Comparison of ENCODE assay signal across 24 cellular contexts in the genomic region with DNA sequence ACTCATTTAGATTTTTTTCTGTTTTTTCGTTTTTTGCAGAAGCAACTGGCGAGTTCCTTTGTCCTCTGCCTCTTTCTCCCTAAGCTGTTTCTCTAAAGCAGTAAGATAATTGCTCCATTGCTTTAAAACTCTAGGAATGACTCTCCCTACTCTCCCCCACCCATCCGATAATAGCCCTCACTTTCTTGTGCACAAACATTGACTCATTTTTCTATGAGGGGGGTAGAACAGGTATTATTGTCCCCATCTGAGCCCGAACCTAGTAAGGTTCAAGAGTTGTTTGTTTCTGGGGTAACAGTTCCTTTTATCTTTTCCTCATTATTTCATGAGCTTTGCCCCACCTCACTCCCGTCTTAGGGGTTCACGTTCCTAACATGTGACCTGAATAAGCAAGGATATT.
"Had no signal": no experiment of that assay in that cellular context is flagged by ENCODE, and none has a peak within 500 bp of the region (broad histone marks: within the 10 kb centered on the region; RNA-seq: fewer than 3 reads in every experiment).

No MANE protein-coding gene starts in this region.

- H3K4me3 ChIP-seq: dorsolateral prefrontal cortex, esophagus squamous epithelium, gastrocnemius medialis, ovary, prostate gland, right atrium auricular region, vagina had no signal

- H3K4me1 ChIP-seq: prostate gland had no signal

- DNase-seq: activated CD4-positive, alpha-beta T cell treated with anti-CD3 and anti-CD28 coated beads, Interleukin-2, amount 10 ng/mL, durations not matched to agents 7 days and 5 days; activated CD4-positive, CD25-positive, alpha-beta regulatory T cell treated with anti-CD3 and anti-CD28 coated beads, Interleukin-2, amount 50 U/mL, for 72 hours; activated CD8-positive, alpha-beta memory T cell treated with anti-CD3 and anti-CD28 coated beads, Interleukin-2, amount 10 ng/mL, durations not matched to agents 7 days and 5 days; activated CD8-positive, alpha-beta T cell treated with anti-CD3 and anti-CD28 coated beads for 36 hours; activated gamma-delta T cell treated with Interleukin-2 at 50 U/mL for 16 hours; activated T-cell treated with anti-CD3 and anti-CD28 coated beads for 4 hours; brain microvascular endothelial cell; dorsolateral prefrontal cortex; effector memory CD8-positive, alpha-beta T cell; esophagus squamous epithelium; gastrocnemius medialis; hypothalamus; left cardiac atrium; mesenchymal stem cell; naive thymus-derived CD4-positive, alpha-beta T cell; ovary; stimulated activated CD4-positive, alpha-beta T cell treated with anti-CD3 and anti-CD28 coated beads, Interleukin-2, amount 100 ng/mL, for 24 hours; stimulated activated naive CD8-positive, alpha-beta T cell treated with anti-CD3 and anti-CD28 coated beads, Interleukin-15, amount 100 ng/mL, for 72 hours; T1000; trophoblast cell had no signal

- ATAC-seq: activated CD8-positive, alpha-beta memory T cell treated with anti-CD3 and anti-CD28 coated beads, Interleukin-2, amount 10 ng/mL, durations not matched to agents 7 days and 5 days; activated CD8-positive, alpha-beta T cell treated with anti-CD3 and anti-CD28 coated beads for 36 hours; effector memory CD8-positive, alpha-beta T cell; gastrocnemius medialis; left cardiac atrium; naive thymus-derived CD4-positive, alpha-beta T cell; stimulated activated effector memory CD8-positive, alpha-beta T cell treated with anti-CD3 and anti-CD28 coated beads, Interleukin-12 subunit alpha, Interleukin-12 subunit beta, amount 100 ng/mL, for 72 hours; stimulated activated naive CD8-positive, alpha-beta T cell treated with anti-CD3 and anti-CD28 coated beads, Interleukin-15, amount 100 ng/mL, for 72 hours had no signal

- H3K36me3 ChIP-seq: brain microvascular endothelial cell, esophagus squamous epithelium, gastrocnemius medialis, ovary, prostate gland, right atrium auricular region, vagina had no signal

- H3K9me3 ChIP-seq: esophagus squamous epithelium, gastrocnemius medialis, ovary, prostate gland, right atrium auricular region, vagina had no signal

- H3K27ac ChIP-seq: brain microvascular endothelial cell, dorsolateral prefrontal cortex, gastrocnemius medialis, ovary, prostate gland, right atrium auricular region, vagina had no signal

- H3K27me3 ChIP-seq: brain microvascular endothelial cell, dorsolateral prefrontal cortex, gastrocnemius medialis, ovary, right atrium auricular region, vagina had no signal
